In genomic region chr11:71463331-71464211, GRCh38 we compare ENCODE assay signal across 27 cellular contexts.
"Had no signal": no experiment of that assay in that cellular context is flagged by ENCODE, and none has a peak within 500 bp of the region (broad histone marks: within the 10 kb centered on the region; RNA-seq: fewer than 3 reads in every experiment).

No MANE protein-coding gene starts in this region.

- H3K4me1 ChIP-seq: esophagus muscularis mucosa, parathyroid adenoma, right lobe of liver, testis had no signal

- H3K27me3 Mint-ChIP-seq: effector memory CD8-positive, alpha-beta T cell; T-cell had no signal

- H3K9me3 ChIP-seq: colonic mucosa, esophagus muscularis mucosa, right lobe of liver, testis had no signal

- H3K4me3 Mint-ChIP-seq: activated CD8-positive, alpha-beta T cell treated with anti-CD3 and anti-CD28 coated beads, Interleukin-2, amount 10 ng/mL, durations not matched to agents 7 days and 5 days; activated T-helper 1 cell treated with anti-CD3 and anti-CD28 coated beads, Interleukin-12 subunit alpha, Interleukin-12 subunit beta, Interleukin-2, Interleukin-4 antibody, amounts not matched to agents 30 ng/mL and 10 ng/mL and 1 ng/mL, durations not matched to agents 14 hours and 24 hours and 36 hours; effector memory CD8-positive, alpha-beta T cell; nephron; T-cell had no signal

- ATAC-seq: activated CD8-positive, alpha-beta T cell treated with anti-CD3 and anti-CD28 coated beads, Interleukin-2, amount 10 ng/mL, durations not matched to agents 7 days and 5 days; activated naive CD4-positive, alpha-beta T cell treated with anti-CD3 and anti-CD28 coated beads, Interleukin-2, amount 50 U/mL, for 72 hours; effector memory CD8-positive, alpha-beta T cell; left lobe of liver; right lobe of liver; T-cell had no signal

- H3K27me3 ChIP-seq: brain microvascular endothelial cell, colonic mucosa, dorsolateral prefrontal cortex, esophagus muscularis mucosa, right lobe of liver, testis had no signal

- H3K27ac Mint-ChIP-seq: activated CD8-positive, alpha-beta T cell treated with anti-CD3 and anti-CD28 coated beads, Interleukin-2, amount 10 ng/mL, durations not matched to agents 7 days and 5 days; activated T-helper 1 cell treated with anti-CD3 and anti-CD28 coated beads, Interleukin-12 subunit alpha, Interleukin-12 subunit beta, Interleukin-2, Interleukin-4 antibody, amounts not matched to agents 30 ng/mL and 10 ng/mL and 1 ng/mL, durations not matched to agents 14 hours and 24 hours and 36 hours; nephron; T-cell had no signal

- H3K27ac ChIP-seq: brain microvascular endothelial cell, colonic mucosa, esophagus muscularis mucosa, parathyroid adenoma, right lobe of liver, testis, WERI-Rb-1 had no signal

- H3K9me3 Mint-ChIP-seq: activated naive CD4-positive, alpha-beta T cell treated with anti-CD3 and anti-CD28 coated beads, Interleukin-2, amount 50 U/mL, for 72 hours; activated T-helper 1 cell treated with anti-CD3 and anti-CD28 coated beads, Interleukin-12 subunit alpha, Interleukin-12 subunit beta, Interleukin-2, Interleukin-4 antibody, amounts not matched to agents 30 ng/mL and 10 ng/mL and 1 ng/mL, durations not matched to agents 14 hours and 24 hours and 36 hours; effector memory CD8-positive, alpha-beta T cell; T-cell had no signal

- H3K4me3 ChIP-seq: colonic mucosa, dorsolateral prefrontal cortex, esophagus muscularis mucosa, right lobe of liver, testis had no signal

- H3K4me1 Mint-ChIP-seq: nephron had no signal

- DNase-seq: activated CD4-positive, alpha-beta T cell treated with anti-CD3 and anti-CD28 coated beads for 1 hour; activated CD4-positive, alpha-beta T cell treated with anti-CD3 and anti-CD28 coated beads, Interleukin-2, amount 50 U/mL, for 1 hour; activated CD8-positive, alpha-beta T cell treated with anti-CD3 and anti-CD28 coated beads, Interleukin-2, amount 10 ng/mL, durations not matched to agents 7 days and 5 days; activated gamma-delta T cell; brain microvascular endothelial cell; central memory CD4-positive, alpha-beta T cell; colonic mucosa; effector memory CD8-positive, alpha-beta T cell; hypothalamus; mammary epithelial cell; midbrain; nucleus accumbens; small intestine; stimulated activated CD4-positive, alpha-beta T cell treated with anti-CD3 and anti-CD28 coated beads, Interleukin-15, amount 100 ng/mL, for 24 hours; stimulated activated naive CD4-positive, alpha-beta T cell; T-cell; testis; trophoblast cell; WERI-Rb-1 had no signal
